ENCODE assay signal across 21 cellular contexts in the genomic region with DNA sequence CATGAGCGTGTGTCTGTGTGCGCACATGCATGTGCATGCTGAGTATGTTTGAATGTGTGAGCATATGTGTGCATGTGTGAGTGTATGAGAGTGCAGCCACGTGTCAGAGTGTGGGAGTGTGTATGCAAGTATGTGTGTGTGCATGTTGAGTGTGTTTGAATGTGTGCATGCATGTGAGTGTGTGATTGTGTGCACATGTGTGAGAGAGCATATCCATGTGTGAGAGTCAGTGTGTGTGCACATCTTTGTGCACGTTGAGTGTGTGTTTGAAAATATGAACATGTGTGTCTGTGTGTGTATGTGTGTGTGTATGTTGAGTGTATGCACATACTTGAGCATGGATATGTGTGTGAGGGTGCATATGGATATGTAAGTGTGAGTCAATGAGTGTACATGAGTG.
"Had no signal": no experiment of that assay in that cellular context is flagged by ENCODE, and none has a peak within 500 bp of the region (broad histone marks: within the 10 kb centered on the region; RNA-seq: fewer than 3 reads in every experiment).

No MANE protein-coding gene starts in this region.

- H3K9me3 ChIP-seq: mucosa of descending colon, suprapubic skin, uterus had no signal

- H3K9ac ChIP-seq: parathyroid adenoma had no signal

- H3K4me1 ChIP-seq: parathyroid adenoma, suprapubic skin, uterus had no signal

- FAIRE-seq: colon, frontal cortex, kidney had no signal

- H3K79me2 ChIP-seq: parathyroid adenoma had no signal

- H2AFZ ChIP-seq: parathyroid adenoma had no signal

- H3K27ac ChIP-seq: dorsolateral prefrontal cortex, parathyroid adenoma, suprapubic skin, uterus had no signal

- H3K27me3 ChIP-seq: suprapubic skin, uterus had no signal

- H3K36me3 ChIP-seq: suprapubic skin, uterus had no signal

- ATAC-seq: left lobe of liver; mucosa of descending colon; sciatic nerve; stimulated activated naive CD8-positive, alpha-beta T cell treated with anti-CD3 and anti-CD28 coated beads, Interleukin-15, amount 100 ng/mL, for 72 hours had no signal

- H3K4me2 ChIP-seq: smooth muscle cell had no signal

- H3K4me3 ChIP-seq: dorsolateral prefrontal cortex, lung, mucosa of descending colon, smooth muscle cell, suprapubic skin, uterus had no signal

- DNase-seq: dorsolateral prefrontal cortex; effector CD4-positive, alpha-beta T cell; head of caudate nucleus; kidney; mucosa of descending colon; naive B cell; stimulated activated CD4-positive, alpha-beta T cell treated with anti-CD3 and anti-CD28 coated beads, Interleukin-12 subunit alpha, Interleukin-12 subunit beta, amount 100 ng/mL, for 4 hours; stimulated activated CD4-positive, alpha-beta T cell treated with anti-CD3 and anti-CD28 coated beads, Interleukin-1b, Interleukin-23, amount 100 ng/mL, for 48 hours; stimulated activated CD4-positive, alpha-beta T cell treated with anti-CD3 and anti-CD28 coated beads, Interleukin-4, amount 100 ng/mL, for 1 hour; stimulated activated CD8-positive, alpha-beta memory T cell treated with anti-CD3 and anti-CD28 coated beads, Interleukin-4, amount 100 ng/mL, for 48 hours; stimulated activated naive CD4-positive, alpha-beta T cell; stimulated activated naive CD8-positive, alpha-beta T cell treated with anti-CD3 and anti-CD28 coated beads, Interleukin-15, amount 100 ng/mL, for 72 hours; uterus had no signal
